Comparison of ENCODE assay signal across 13 cellular contexts in genomic region chr19:36330226-36330625, GRCh38. TPM values are rescaled to one million over a fixed set of nuclear protein-coding genes. Genes with fewer than 3 reads are reported as not detected.
A peak's percentile ranks its signal among the peaks of the same experiment; 100 is the strongest.
DNase-seq lines count a peak whose midpoint lies in the region; ATAC-seq and TF ChIP-seq lines count a peak whose summit lies in the region.
"Had no signal": no experiment of that assay in that cellular context is flagged by ENCODE, and none has a peak within 500 bp of the region (broad histone marks: within the 10 kb centered on the region; RNA-seq: fewer than 3 reads in every experiment).

No MANE protein-coding gene starts in this region.

- H3K4me3 ChIP-seq in Loucy (ENCODE audit: low read length, poor library complexity, severe bottlenecking) (peak overlapping the region; percentile 90), endodermal cell (ENCODE audit: low read length) (peak overlapping the region; percentile 97)

- DNase-seq in COLO668 (lab: John Stamatoyannopoulos, UW; ENCODE audit: unreplicated experiment) (peak; percentile 35), endodermal cell (no peak), nephron progenitor cell (no peak), NCI-H524 treated with DMSO at 0.1 percent for 48 hours (lab: John Stamatoyannopoulos, UW) (no peak), NCI-H1417 (lab: John Stamatoyannopoulos, UW) (no peak)
- DNase-seq in activated naive CD4-positive, alpha-beta T cell treated with Interleukin-2 at 50 U/mL for 16 hours: no peak
- DNase-seq: activated CD4-positive, alpha-beta T cell treated with anti-CD3 and anti-CD28 coated beads for 48 hours; activated effector memory CD4-positive, alpha-beta T cell treated with Interleukin-2 at 50 U/mL for 16 hours; C1 segment of cervical spinal cord; caudate nucleus; NCI-H2171 had no signal

- no peaks in the 10 kb centered on the region for H3K27me3 ChIP-seq in Loucy (ENCODE audit: insufficient read depth, low read length, poor library complexity, severe bottlenecking)
- no peaks in the 10 kb centered on the region for H3K27me3 ChIP-seq in endodermal cell (ENCODE audit: control insufficient read depth, insufficient read depth, low read length, poor library complexity, severe bottlenecking)

- peaks cover 19% of the 10 kb centered on the region; the same call in 1 of the 2 replicates for H3K36me3 ChIP-seq in Loucy (ENCODE audit: insufficient read depth, low read length)
- peaks cover 70% of the 10 kb centered on the region for H3K36me3 ChIP-seq in endodermal cell (ENCODE audit: control insufficient read depth, insufficient read depth, low read length)

- H3K4me1 Mint-ChIP-seq in endodermal cell (peaks cover 60% of the 10 kb centered on the region), nephron progenitor cell (peaks cover 28% of the 10 kb centered on the region)

- H2AFZ ChIP-seq in Loucy (ENCODE audit: low read length): no peak overlapping the region

- H3K9me2 ChIP-seq in Loucy (replicated peaks; ENCODE audit: low read depth, low read length): no peaks in the 10 kb centered on the region

- ATAC-seq in HG03342 (IDR thresholded peaks at IDR 0.05; ENCODE audit: unreplicated experiment): no peak

- H3K4me1 ChIP-seq in Loucy (ENCODE audit: insufficient read depth, low read length, poor library complexity, severe bottlenecking) (peaks cover 18% of the 10 kb centered on the region), endodermal cell (ENCODE audit: control insufficient read depth, insufficient read depth, low read length) (peaks cover 8% of the 10 kb centered on the region)

- H3K27ac ChIP-seq in endodermal cell (ENCODE audit: low read depth, low read length): no peak overlapping the region

- H3K4me2 ChIP-seq in Loucy (ENCODE audit: low read depth, low read length, poor library complexity, severe bottlenecking): peak overlapping the region; percentile 81

- H3K79me2 ChIP-seq in Loucy (ENCODE audit: insufficient read depth, low read length): peaks cover 24% of the 10 kb centered on the region

- no peak for TF ChIP-seq CTCF in Loucy (conservative IDR thresholded peaks at IDR 0.05; ENCODE audit: low read length)
- no peak for TF ChIP-seq CTCF in endodermal cell (conservative IDR thresholded peaks at IDR 0.05)
- no peak for TF ChIP-seq CTCF in nephron progenitor cell (IDR thresholded peaks at IDR 0.05)

- H3K9me3 ChIP-seq in Loucy (ENCODE audit: insufficient read depth, low read depth, low read length): no peaks in the 10 kb centered on the region
- peaks cover 71% of the 10 kb centered on the region for H3K9me3 ChIP-seq in endodermal cell (ENCODE audit: control insufficient read depth, low read length)

- H4K20me1 ChIP-seq in Loucy (ENCODE audit: insufficient read depth, low read length, poor library complexity, severe bottlenecking): no peaks in the 10 kb centered on the region

- peak overlapping the region; percentile 74 for H3K9ac ChIP-seq in Loucy (ENCODE audit: low read depth, low read length, poor library complexity, severe bottlenecking)
- H3K9ac ChIP-seq in endodermal cell (ENCODE audit: extremely low read depth, low read length, poor library complexity, severe bottlenecking): peak overlapping the region; percentile 97

- H3K9me3 Mint-ChIP-seq in endodermal cell (peaks cover 16% of the 10 kb centered on the region), nephron progenitor cell (peaks cover 94% of the 10 kb centered on the region)

- H3K36me3 Mint-ChIP-seq in endodermal cell (ENCODE audit: low read depth) (peaks cover 69% of the 10 kb centered on the region), nephron progenitor cell (ENCODE audit: low read depth) (peaks cover 89% of the 10 kb centered on the region)

- H3F3A ChIP-seq in Loucy (ENCODE audit: low read depth): no peaks in the 10 kb centered on the region

- no peaks in the 10 kb centered on the region for H3K27me3 Mint-ChIP-seq in endodermal cell (ENCODE audit: insufficient read depth)
- H3K27me3 Mint-ChIP-seq in nephron progenitor cell (ENCODE audit: low read depth, poor library complexity): peaks cover 4% of the 10 kb centered on the region

- H3K4me3 Mint-ChIP-seq in endodermal cell: peak overlapping the region; percentile 87
- peak overlapping the region; percentile 89 for H3K4me3 Mint-ChIP-seq in nephron progenitor cell

- 78 to 94% methylated on average over 16 to 19 of the region's 19 CpGs for WGBS in endodermal cell (ENCODE audit: insufficient coverage in 1 of 2, insufficient read length in 1 of 2), 2 experiments

- H3K27ac Mint-ChIP-seq in endodermal cell: peak overlapping the region; percentile 99
- H3K27ac Mint-ChIP-seq in nephron progenitor cell: no peak overlapping the region

RNA-seq across cellular contexts. Expression of gene ZFP14, which starts 48.8 kb away (rescaled TPM):
- 10 to 100 TPM in 1 of 2 donors, 1 to 10 TPM in 1; 9.2 to 11.1 TPM for total RNA-seq in endodermal cell
- 8.2 TPM for polyA plus RNA-seq in endodermal cell (2013, experiment 1 of 2)
- polyA plus RNA-seq in endodermal cell (2013, experiment 2 of 2): 8.1 TPM
